In genomic region chr1:114581335-114582287, GRCh38 we compare ENCODE assay signal across 8 cellular contexts. TPM values are rescaled to one million over a fixed set of nuclear protein-coding genes. Genes with fewer than 3 reads are reported as not detected.
DNase-seq lines count a peak whose midpoint lies in the region; ATAC-seq and TF ChIP-seq lines count a peak whose summit lies in the region.

BCAS2 (minus strand) TSS chr1:114581615; CDS start chr1:114581591, 24 bp downstream.

- H4K20me1 ChIP-seq in fibroblast of lung (ENCODE audit: control insufficient read depth, extremely low read depth, insufficient read depth, low read length) = no peaks in the 10 kb centered on the region

- peaks cover 46% of the 10 kb centered on the region for H3K36me3 Mint-ChIP-seq in activated T-helper 17 cell treated with anti-CD3 and anti-CD28 coated beads, Interleukin-2, amount 50 U/mL, for 72 hours (ENCODE audit: low read depth)
- peaks cover 3 to 24% (median 15%) of the 10 kb centered on the region in 5 donors for H3K36me3 Mint-ChIP-seq in naive thymus-derived CD4-positive, alpha-beta T cell
- peaks cover 15 to 22% of the 10 kb centered on the region in 2 donors for H3K36me3 Mint-ChIP-seq in stimulated activated naive B cell treated with anti-CD40 and anti-IgM and Interleukin-4, amounts not matched to agents 10 μg/mL and 1 μg/mL and 100 μg/mL, for 72 hours

- H3K27me3 Mint-ChIP-seq in activated T-helper 17 cell treated with anti-CD3 and anti-CD28 coated beads, Interleukin-2, amount 50 U/mL, for 72 hours = no peaks in the 10 kb centered on the region
- H3K27me3 Mint-ChIP-seq in naive thymus-derived CD4-positive, alpha-beta T cell = peaks cover 0 to 4% (median 4%) of the 10 kb centered on the region in 5 donors
- peaks cover 0 to 11% of the 10 kb centered on the region in 2 donors for H3K27me3 Mint-ChIP-seq in stimulated activated naive B cell treated with anti-CD40 and anti-IgM and Interleukin-4, amounts not matched to agents 10 μg/mL and 1 μg/mL and 100 μg/mL, for 72 hours

- H3K4me2 ChIP-seq in fibroblast of lung (ENCODE audit: extremely low read depth, insufficient read depth, low read length) = peak within 1 kb of the TSS; percentile 83

- peaks cover 9% of the 10 kb centered on the region for H3K4me1 Mint-ChIP-seq in activated T-helper 17 cell treated with anti-CD3 and anti-CD28 coated beads, Interleukin-2, amount 50 U/mL, for 72 hours
- peaks cover 14 to 55% (median 41%) of the 10 kb centered on the region in 7 donors for H3K4me1 Mint-ChIP-seq in naive thymus-derived CD4-positive, alpha-beta T cell
- peaks cover 6 to 21% of the 10 kb centered on the region in 2 donors for H3K4me1 Mint-ChIP-seq in stimulated activated naive B cell treated with anti-CD40 and anti-IgM and Interleukin-4, amounts not matched to agents 10 μg/mL and 1 μg/mL and 100 μg/mL, for 72 hours

- CTCF ChIA-PET in RWPE1 (lab: Yijun Ruan, JAX) = interaction anchor here (0.6 to 0.9 kb wide), 3 partner anchors 39 to 89 kb away, joined by 3 to 4 read pairs (median 3); no protein-coding TSS in a partner anchor
- CTCF ChIA-PET in naive thymus-derived CD4-positive, alpha-beta T cell (lab: Charles Lee) = interaction anchor here (0.6 to 1.1 kb wide), 3 partner anchors 14 to 1625 kb away, joined by 3 read pairs; partner anchors contain the start of gene SLC16A1

- peak; percentile 99 for ATAC-seq in activated T-helper 17 cell treated with anti-CD3 and anti-CD28 coated beads, Interleukin-2, amount 50 U/mL, for 72 hours (replicated peaks)
- peak; percentile 97 for ATAC-seq in naive thymus-derived CD4-positive, alpha-beta T cell
- ATAC-seq in stimulated activated naive B cell treated with anti-CD40 and anti-IgM and Interleukin-4, amounts not matched to agents 10 μg/mL and 1 μg/mL and 100 μg/mL, for 72 hours (replicated peaks) = peak; percentile 99

- no peaks in the 10 kb centered on the region for H3K36me3 ChIP-seq in fibroblast of lung (ENCODE audit: control insufficient read depth, insufficient read depth, low read length)
- peaks cover 0 to 18% (median 0%) of the 10 kb centered on the region in 3 experiments for H3K36me3 ChIP-seq in naive thymus-derived CD4-positive, alpha-beta T cell (ENCODE audit: control insufficient read depth in 2 of 3, insufficient read depth in 3 of 3, low read length in 3 of 3)

- peak within 1 kb of the TSS; percentile 98 for H3K4me3 Mint-ChIP-seq in activated T-helper 17 cell treated with anti-CD3 and anti-CD28 coated beads, Interleukin-2, amount 50 U/mL, for 72 hours
- H3K4me3 Mint-ChIP-seq in naive thymus-derived CD4-positive, alpha-beta T cell = peak within 1 kb of the TSS; percentile 92 to 99 (median 98)
- peak within 1 kb of the TSS; percentile 95 to 97 for H3K4me3 Mint-ChIP-seq in stimulated activated naive B cell treated with anti-CD40 and anti-IgM and Interleukin-4, amounts not matched to agents 10 μg/mL and 1 μg/mL and 100 μg/mL, for 72 hours

- H2AFZ ChIP-seq in fibroblast of lung (ENCODE audit: low read length) = peak within 1 kb of the TSS; percentile 74

- DNase-seq in Daoy (ENCODE audit: low read depth) (peak; percentile 99), GOT3 (lab: John Stamatoyannopoulos, UW) (peak; percentile 55), LNCaP clone FGC (ENCODE audit: low read depth) (peak; percentile 98), RWPE1 (ENCODE audit: low spot score) (peak; percentile 94), fibroblast of lung (ENCODE audit: low read depth in 2 of 2) (peak; percentile 99)
- DNase-seq in naive thymus-derived CD4-positive, alpha-beta T cell = peak; percentile 71 to 98 (median 97)
- DNase-seq in stimulated activated naive B cell treated with anti-CD40 and anti-IgM and Interleukin-4, amounts not matched to agents 10 μg/mL and 1 μg/mL and 100 μg/mL, for 72 hours = peak; percentile 97

- POLR2A ChIA-PET in RWPE1 (lab: Yijun Ruan, JAX; ENCODE audit: low non-redundant PET) = no interaction called here
- POLR2A ChIA-PET in naive thymus-derived CD4-positive, alpha-beta T cell (lab: Charles Lee) = interaction anchor here (0.6 to 3.2 kb wide), 16 partner anchors 11 to 769 kb away, joined by 3 to 20 read pairs (median 3); partner anchors contain the start of genes CSDE1, NRAS, RSBN1 and SIKE1

- peak within 1 kb of the TSS; percentile 98 for H3K27ac Mint-ChIP-seq in activated T-helper 17 cell treated with anti-CD3 and anti-CD28 coated beads, Interleukin-2, amount 50 U/mL, for 72 hours
- H3K27ac Mint-ChIP-seq in naive thymus-derived CD4-positive, alpha-beta T cell = peak within 1 kb of the TSS; percentile 95 to 99 (median 98)
- peak within 1 kb of the TSS; percentile 97 for H3K27ac Mint-ChIP-seq in stimulated activated naive B cell treated with anti-CD40 and anti-IgM and Interleukin-4, amounts not matched to agents 10 μg/mL and 1 μg/mL and 100 μg/mL, for 72 hours

- H3K9me3 ChIP-seq in fibroblast of lung (ENCODE audit: control insufficient read depth, insufficient read depth, low read depth, low read length) = no peaks in the 10 kb centered on the region
- no peaks in the 10 kb centered on the region for H3K9me3 ChIP-seq in naive thymus-derived CD4-positive, alpha-beta T cell (ENCODE audit: control insufficient read depth in 2 of 3, low read length in 3 of 3)

- H3K27me3 ChIP-seq in fibroblast of lung (ENCODE audit: control insufficient read depth, insufficient read depth, low read length) = no peaks in the 10 kb centered on the region
- H3K27me3 ChIP-seq in naive thymus-derived CD4-positive, alpha-beta T cell (ENCODE audit: control insufficient read depth in 2 of 2, insufficient read depth in 2 of 2, low read length in 2 of 2) = peaks cover 0 to 3% of the 10 kb centered on the region in 2 donors

- intact Hi-C loops in naive thymus-derived CD4-positive, alpha-beta T cell (cut with micrococcal nuclease) = loop anchor here (1.0 to 5.0 kb wide), 18 partner anchors 70 to 1625 kb away; partner anchors contain the start of genes CSDE1 (in 2 of the 2), DENND2C (in 2 of the 2), LRIG2 (in 2 of the 2) and MAGI3 (in 2 of the 2)

- no peaks in the 10 kb centered on the region for H3K9me3 Mint-ChIP-seq in activated T-helper 17 cell treated with anti-CD3 and anti-CD28 coated beads, Interleukin-2, amount 50 U/mL, for 72 hours
- peaks cover 0 to 7% (median 2%) of the 10 kb centered on the region in 11 donors for H3K9me3 Mint-ChIP-seq in naive thymus-derived CD4-positive, alpha-beta T cell
- H3K9me3 Mint-ChIP-seq in stimulated activated naive B cell treated with anti-CD40 and anti-IgM and Interleukin-4, amounts not matched to agents 10 μg/mL and 1 μg/mL and 100 μg/mL, for 72 hours = no peaks in the 10 kb centered on the region

- H3K27ac ChIP-seq in RWPE1 = peak within 1 kb of the TSS; percentile 68
- peak within 1 kb of the TSS; percentile 87 for H3K27ac ChIP-seq in fibroblast of lung (ENCODE audit: insufficient read depth, low read length)
- H3K27ac ChIP-seq in naive thymus-derived CD4-positive, alpha-beta T cell (ENCODE audit: low read depth, low read length) = peak within 1 kb of the TSS; percentile 93

- no peak for TF ChIP-seq CTCF in LNCaP clone FGC (IDR thresholded peaks at IDR 0.05; ENCODE audit: control insufficient read depth, extremely low read depth, insufficient read depth)
- no peak for TF ChIP-seq CTCF in RWPE1 (conservative IDR thresholded peaks at IDR 0.05; ENCODE audit: low read depth)
- TF ChIP-seq CTCF in fibroblast of lung (conservative IDR thresholded peaks at IDR 0.05 in 1 of 2, IDR thresholded peaks at IDR 0.05 in 1 of 2; ENCODE audit: low read depth in 1 of 2, low read length in 2 of 2) = no peak

- peaks cover 12% of the 10 kb centered on the region for H3K79me2 ChIP-seq in fibroblast of lung (ENCODE audit: control insufficient read depth, insufficient read depth, low read length)

- H3K4me3 ChIP-seq in LNCaP clone FGC (ENCODE audit: low read depth, low read length) (peak within 1 kb of the TSS; percentile 63), fibroblast of lung (replicated peaks in 1 of 4; ENCODE audit: control extremely low read depth in 1 of 4, insufficient read depth in 1 of 4, low read depth in 3 of 4, low read length in 4 of 4) (peak within 1 kb of the TSS; percentile 90 to 99 (median 96))
- peak within 1 kb of the TSS; percentile 76 for H3K4me3 ChIP-seq in naive thymus-derived CD4-positive, alpha-beta T cell (ENCODE audit: low read length)

- peak within 1 kb of the TSS; percentile 65 for H3K9ac ChIP-seq in fibroblast of lung (ENCODE audit: insufficient read depth, low read length)

- H3K4me1 ChIP-seq in fibroblast of lung (ENCODE audit: control insufficient read depth, extremely low read depth, insufficient read depth, low read length) = no peaks in the 10 kb centered on the region
- peaks cover 21 to 23% of the 10 kb centered on the region in 2 donors for H3K4me1 ChIP-seq in naive thymus-derived CD4-positive, alpha-beta T cell (ENCODE audit: control insufficient read depth in 2 of 2, insufficient read depth in 2 of 2, low read length in 2 of 2)

RNA-seq across cellular contexts. Expression of gene BCAS2, which starts in this region (rescaled TPM):
- 123 and 148 TPM in 2 replicates for total RNA-seq in Daoy (2014; rRNA removed; shearing (Covaris generic))
- total RNA-seq in activated T-helper 17 cell treated with anti-CD3 and anti-CD28 coated beads, Interleukin-2, amount 50 U/mL, for 72 hours = 10 to 100 TPM; 39.3 to 50.4 TPM
- 45.4 and 49.8 TPM in 2 replicates for total RNA-seq in fibroblast of lung
- 41.3 and 45.7 TPM in 2 replicates for polyA plus RNA-seq in fibroblast of lung
- polyA plus RNA-seq in fibroblast of lung (2012) = 42.9 and 44.0 TPM in 2 replicates
- 1.5 and 3.5 TPM in 2 replicates for polyA minus RNA-seq in fibroblast of lung (ENCODE audit: low replicate concordance)
- 10 to 100 TPM; 32.3 to 87.1 (median 46.0) TPM for total RNA-seq in naive thymus-derived CD4-positive, alpha-beta T cell
- polyA plus RNA-seq in naive thymus-derived CD4-positive, alpha-beta T cell = 100 to 1,000 TPM in 1 of 2 donors, 10 to 100 TPM in 1; 99.6 to 111 TPM

Comparison
In these comparisons a context has a peak if more than half of its experiments do, and no peak if none do; other contexts are left out.
1. Peak in every context shown above with its lines: DNase-seq, ATAC-seq, H3K4me3 ChIP-seq and H3K27ac ChIP-seq.